ENCODE assay signal across 8 cellular contexts in genomic region chr1:109815809-109816791, GRCh38. TPM values are rescaled to one million over a fixed set of nuclear protein-coding genes. Genes with fewer than 3 reads are reported as not detected.
DNase-seq lines count a peak whose midpoint lies in the region; ATAC-seq and TF ChIP-seq lines count a peak whose summit lies in the region.

No MANE protein-coding gene starts in this region.

- H3K4me1 ChIP-seq in esophagus muscularis mucosa: peaks cover 12 to 22% (median 20%) of the 10 kb centered on the region in 4 donors

- H3K36me3 ChIP-seq in esophagus muscularis mucosa: no peaks in the 10 kb centered on the region

- WGBS in esophagus muscularis mucosa: 69% methylated on average over 7 of the region's 7 CpGs

- H3K27ac ChIP-seq in esophagus muscularis mucosa (replicated peaks in 1 of 4): peak overlapping the region in 1 of 4 donors; percentile 41

- peak; percentile 51 for DNase-seq in AG20443 (ENCODE audit: low spot score)
- peak; percentile 94 to 97 for DNase-seq in NOMO-1 (lab: John Stamatoyannopoulos, UW; ENCODE audit: unreplicated experiment in 2 of 2)
- DNase-seq in medulla oblongata (ENCODE audit: extremely low spot score): peak; percentile 79
- DNase-seq in hippocampal formation (lab: John Stamatoyannopoulos, UW): no peak
- no peak for DNase-seq in foreskin melanocyte
- DNase-seq in esophagus muscularis mucosa (ENCODE audit: extremely low spot score): no peak

- TF ChIP-seq CTCF in esophagus muscularis mucosa (IDR thresholded peaks at IDR 0.05): no peak

- intact Hi-C loops in esophagus muscularis mucosa (cut with DNase I): no loop called here

- H3K4me3 ChIP-seq in esophagus muscularis mucosa: no peak overlapping the region

- H3K27me3 ChIP-seq in esophagus muscularis mucosa: no peaks in the 10 kb centered on the region

- no peak for TF ChIP-seq POLR2A in esophagus muscularis mucosa (IDR thresholded peaks at IDR 0.05; ENCODE audit: low read depth)

- peak; percentile 86 for ATAC-seq in GM19035 (IDR thresholded peaks at IDR 0.05; ENCODE audit: unreplicated experiment)
- ATAC-seq in HG03066 (IDR thresholded peaks at IDR 0.05; ENCODE audit: low read depth, unreplicated experiment): peak; percentile 92

- H3K9me3 ChIP-seq in esophagus muscularis mucosa: peaks cover 0 to 8% (median 6%) of the 10 kb centered on the region in 4 donors

- TF ChIP-seq EP300 in esophagus muscularis mucosa (IDR thresholded peaks at IDR 0.05): no peak

RNA-seq across cellular contexts. Expression of gene EPS8L3, which starts 52.4 kb away (rescaled TPM):
- total RNA-seq in esophagus muscularis mucosa: under 1 TPM in 1 of 4 donors, not detected in 3; 0.52 TPM

Comparison
In these comparisons a context has a peak if more than half of its experiments do, and no peak if none do; other contexts are left out.
1. DNase-seq: peak in AG20443 (single experiment), NOMO-1 (2 of 2) and medulla oblongata (single experiment); none in hippocampal formation (0 of 2), foreskin melanocyte (single experiment) and esophagus muscularis mucosa (single experiment).